Comparison of ENCODE assay signal across 1 cellular context in the genomic region with DNA sequence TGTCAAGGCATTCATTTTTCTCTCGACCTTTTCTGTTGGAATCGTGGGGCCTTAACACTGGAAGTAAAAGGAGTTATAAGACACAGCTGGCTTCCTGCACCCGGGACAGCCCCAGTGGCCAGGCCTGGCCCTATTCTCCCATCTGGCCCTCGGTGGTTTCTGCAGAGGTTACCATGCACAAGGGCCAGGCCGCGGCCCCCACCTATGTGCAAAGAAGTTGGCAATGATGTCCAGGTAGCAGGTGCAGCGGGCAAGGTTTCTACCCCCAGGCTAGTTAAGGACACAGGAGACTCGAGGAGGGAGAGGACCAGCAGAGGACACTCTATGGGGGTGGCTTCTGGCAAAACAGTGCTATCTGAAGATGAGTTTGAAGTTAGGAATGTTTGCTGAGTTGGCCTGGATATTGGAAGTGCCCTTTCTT.
TF ChIP-seq lines count a peak whose summit lies in the region.

No MANE protein-coding gene starts in this region.

TF ChIP-seq in SK-N-SH, 30 proteins besides CTCF, POLR2A, EP300 and RAD21 (continued from another document):
- TF ChIP-seq, protein P1, sequence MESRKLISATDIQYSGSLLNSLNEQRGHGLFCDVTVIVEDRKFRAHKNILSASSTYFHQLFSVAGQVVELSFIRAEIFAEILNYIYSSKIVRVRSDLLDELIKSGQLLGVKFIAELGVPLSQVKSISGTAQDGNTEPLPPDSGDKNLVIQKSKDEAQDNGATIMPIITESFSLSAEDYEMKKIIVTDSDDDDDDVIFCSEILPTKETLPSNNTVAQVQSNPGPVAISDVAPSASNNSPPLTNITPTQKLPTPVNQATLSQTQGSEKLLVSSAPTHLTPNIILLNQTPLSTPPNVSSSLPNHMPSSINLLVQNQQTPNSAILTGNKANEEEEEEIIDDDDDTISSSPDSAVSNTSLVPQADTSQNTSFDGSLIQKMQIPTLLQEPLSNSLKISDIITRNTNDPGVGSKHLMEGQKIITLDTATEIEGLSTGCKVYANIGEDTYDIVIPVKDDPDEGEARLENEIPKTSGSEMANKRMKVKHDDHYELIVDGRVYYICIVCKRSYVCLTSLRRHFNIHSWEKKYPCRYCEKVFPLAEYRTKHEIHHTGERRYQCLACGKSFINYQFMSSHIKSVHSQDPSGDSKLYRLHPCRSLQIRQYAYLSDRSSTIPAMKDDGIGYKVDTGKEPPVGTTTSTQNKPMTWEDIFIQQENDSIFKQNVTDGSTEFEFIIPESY (IDR thresholded peaks at IDR 0.05; ENCODE audit: borderline replicate concordance, low read depth) = no peak
- TF ChIP-seq SMC3 (IDR thresholded peaks at IDR 0.05; ENCODE audit: low read depth, low read length) = no peak
- TF ChIP-seq TAF1 (IDR thresholded peaks at IDR 0.05; ENCODE audit: borderline replicate concordance, low read depth, low read length) = no peak
- no peak for TF ChIP-seq CHD2 (IDR thresholded peaks at IDR 0.05; ENCODE audit: low read length, partially characterized antibody)
- TF ChIP-seq, protein P2, sequence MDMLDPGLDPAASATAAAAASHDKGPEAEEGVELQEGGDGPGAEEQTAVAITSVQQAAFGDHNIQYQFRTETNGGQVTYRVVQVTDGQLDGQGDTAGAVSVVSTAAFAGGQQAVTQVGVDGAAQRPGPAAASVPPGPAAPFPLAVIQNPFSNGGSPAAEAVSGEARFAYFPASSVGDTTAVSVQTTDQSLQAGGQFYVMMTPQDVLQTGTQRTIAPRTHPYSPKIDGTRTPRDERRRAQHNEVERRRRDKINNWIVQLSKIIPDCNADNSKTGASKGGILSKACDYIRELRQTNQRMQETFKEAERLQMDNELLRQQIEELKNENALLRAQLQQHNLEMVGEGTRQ (IDR thresholded peaks at IDR 0.05; ENCODE audit: borderline replicate concordance, low read depth, low read length) = no peak
- TF ChIP-seq RFX5 (IDR thresholded peaks at IDR 0.05; ENCODE audit: low read length) = no peak
TF ChIP-seq in SK-N-SH: peak in this region for 0.
